ENCODE assay signal across 1 cellular context in the genomic region with DNA sequence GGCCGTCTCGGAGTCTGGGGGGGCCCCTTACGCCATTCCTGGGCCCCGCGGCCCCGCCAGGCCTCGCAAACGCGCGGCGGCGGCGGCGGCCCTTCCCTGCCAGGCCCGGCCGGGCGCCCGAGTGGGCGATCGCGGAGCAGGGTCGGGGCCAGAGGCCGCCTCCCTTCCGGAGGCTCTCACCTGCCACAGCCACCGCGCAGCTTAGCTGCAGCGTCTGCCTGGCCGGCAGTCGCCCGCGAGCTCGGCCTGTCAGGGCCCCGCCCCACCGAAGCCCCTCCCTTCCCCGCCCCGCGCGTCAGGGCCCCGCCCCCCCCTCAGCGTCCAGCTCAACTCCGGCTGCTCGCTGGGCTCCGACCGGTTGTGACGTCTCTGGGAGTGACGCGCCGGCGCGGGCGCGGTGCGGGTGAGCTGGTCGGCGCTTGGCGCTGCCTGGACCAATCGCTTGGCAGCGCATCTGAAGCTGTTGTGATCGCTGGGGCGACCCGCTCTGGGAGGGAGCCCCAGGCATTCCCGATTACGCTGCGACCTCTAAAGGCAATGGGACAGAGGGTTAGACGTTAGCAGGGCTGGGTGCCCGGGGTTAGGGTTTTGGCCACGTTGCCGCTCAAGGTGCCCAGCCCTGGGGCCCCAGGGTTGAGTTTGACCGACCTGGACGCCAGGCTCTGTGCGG.
TF ChIP-seq lines count a peak whose summit lies in the region.

A gene with protein sequence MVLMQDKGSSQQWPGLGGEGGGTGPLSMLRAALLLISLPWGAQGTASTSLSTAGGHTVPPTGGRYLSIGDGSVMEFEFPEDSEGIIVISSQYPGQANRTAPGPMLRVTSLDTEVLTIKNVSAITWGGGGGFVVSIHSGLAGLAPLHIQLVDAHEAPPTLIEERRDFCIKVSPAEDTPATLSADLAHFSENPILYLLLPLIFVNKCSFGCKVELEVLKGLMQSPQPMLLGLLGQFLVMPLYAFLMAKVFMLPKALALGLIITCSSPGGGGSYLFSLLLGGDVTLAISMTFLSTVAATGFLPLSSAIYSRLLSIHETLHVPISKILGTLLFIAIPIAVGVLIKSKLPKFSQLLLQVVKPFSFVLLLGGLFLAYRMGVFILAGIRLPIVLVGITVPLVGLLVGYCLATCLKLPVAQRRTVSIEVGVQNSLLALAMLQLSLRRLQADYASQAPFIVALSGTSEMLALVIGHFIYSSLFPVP (minus strand): TSS at position 216 of the 670 bp plus-strand sequence. CDS start 1,689 bp downstream, outside the sequence.

TF ChIP-seq in HepG2, 621 proteins besides CTCF, POLR2A, EP300 and RAD21 (continued from another document and continues in another):
- TF ChIP-seq RCOR2 (CRISPR knock-in tag; IDR thresholded peaks at IDR 0.05) (no peak), JUN (CRISPR knock-in tag; IDR thresholded peaks at IDR 0.05) (no peak), REPIN1 (CRISPR knock-in tag; IDR thresholded peaks at IDR 0.05; ENCODE audit: borderline replicate concordance, low read depth) (no peak), SAFB2 (CRISPR knock-in tag; IDR thresholded peaks at IDR 0.05; ENCODE audit: borderline replicate concordance, low read depth) (no peak), MAZ (IDR thresholded peaks at IDR 0.05; ENCODE audit: borderline replicate concordance, low read depth, low read length) (no peak), MAZ (CRISPR knock-in tag; IDR thresholded peaks at IDR 0.05; ENCODE audit: low read depth) (peak; percentile 47), GPN1 (CRISPR knock-in tag; IDR thresholded peaks at IDR 0.05; ENCODE audit: borderline replicate concordance) (no peak), ZNF205 (CRISPR knock-in tag; IDR thresholded peaks at IDR 0.05) (no peak), ZNF17 (CRISPR knock-in tag; IDR thresholded peaks at IDR 0.05) (no peak), NCOA1 (CRISPR knock-in tag; IDR thresholded peaks at IDR 0.05) (no peak), CREB1 (IDR thresholded peaks at IDR 0.05) (peak; percentile 80), CREB1 (CRISPR knock-in tag; IDR thresholded peaks at IDR 0.05) (peak; percentile 80), FLYWCH1 (CRISPR knock-in tag; IDR thresholded peaks at IDR 0.05) (no peak), MAF1 (CRISPR knock-in tag; IDR thresholded peaks at IDR 0.05; ENCODE audit: borderline replicate concordance) (no peak), ZNF260 (CRISPR knock-in tag; IDR thresholded peaks at IDR 0.05; ENCODE audit: borderline replicate concordance, low read depth) (no peak), ZSCAN20 (CRISPR knock-in tag; IDR thresholded peaks at IDR 0.05; ENCODE audit: borderline replicate concordance) (no peak), ZBTB7A (CRISPR knock-in tag; IDR thresholded peaks at IDR 0.05) (no peak)
- TF ChIP-seq, protein P1, sequence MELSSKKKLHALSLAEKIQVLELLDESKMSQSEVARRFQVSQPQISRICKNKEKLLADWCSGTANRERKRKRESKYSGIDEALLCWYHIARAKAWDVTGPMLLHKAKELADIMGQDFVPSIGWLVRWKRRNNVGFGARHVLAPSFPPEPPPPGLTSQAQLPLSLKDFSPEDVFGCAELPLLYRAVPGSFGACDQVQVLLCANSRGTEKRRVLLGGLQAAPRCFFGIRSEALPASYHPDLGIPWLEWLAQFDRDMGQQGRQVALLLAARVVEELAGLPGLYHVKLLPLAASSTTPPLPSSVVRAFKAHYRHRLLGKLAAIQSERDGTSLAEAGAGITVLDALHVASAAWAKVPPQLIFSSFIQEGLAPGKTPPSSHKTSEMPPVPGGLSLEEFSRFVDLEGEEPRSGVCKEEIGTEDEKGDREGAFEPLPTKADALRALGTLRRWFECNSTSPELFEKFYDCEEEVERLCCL (CRISPR knock-in tag; IDR thresholded peaks at IDR 0.05; ENCODE audit: borderline replicate concordance), result no peak
- TF ChIP-seq, protein P2, sequence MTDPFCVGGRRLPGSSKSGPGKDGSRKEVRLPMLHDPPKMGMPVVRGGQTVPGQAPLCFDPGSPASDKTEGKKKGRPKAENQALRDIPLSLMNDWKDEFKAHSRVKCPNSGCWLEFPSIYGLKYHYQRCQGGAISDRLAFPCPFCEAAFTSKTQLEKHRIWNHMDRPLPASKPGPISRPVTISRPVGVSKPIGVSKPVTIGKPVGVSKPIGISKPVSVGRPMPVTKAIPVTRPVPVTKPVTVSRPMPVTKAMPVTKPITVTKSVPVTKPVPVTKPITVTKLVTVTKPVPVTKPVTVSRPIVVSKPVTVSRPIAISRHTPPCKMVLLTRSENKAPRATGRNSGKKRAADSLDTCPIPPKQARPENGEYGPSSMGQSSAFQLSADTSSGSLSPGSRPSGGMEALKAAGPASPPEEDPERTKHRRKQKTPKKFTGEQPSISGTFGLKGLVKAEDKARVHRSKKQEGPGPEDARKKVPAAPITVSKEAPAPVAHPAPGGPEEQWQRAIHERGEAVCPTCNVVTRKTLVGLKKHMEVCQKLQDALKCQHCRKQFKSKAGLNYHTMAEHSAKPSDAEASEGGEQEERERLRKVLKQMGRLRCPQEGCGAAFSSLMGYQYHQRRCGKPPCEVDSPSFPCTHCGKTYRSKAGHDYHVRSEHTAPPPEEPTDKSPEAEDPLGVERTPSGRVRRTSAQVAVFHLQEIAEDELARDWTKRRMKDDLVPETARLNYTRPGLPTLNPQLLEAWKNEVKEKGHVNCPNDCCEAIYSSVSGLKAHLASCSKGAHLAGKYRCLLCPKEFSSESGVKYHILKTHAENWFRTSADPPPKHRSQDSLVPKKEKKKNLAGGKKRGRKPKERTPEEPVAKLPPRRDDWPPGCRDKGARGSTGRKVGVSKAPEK (CRISPR knock-in tag; IDR thresholded peaks at IDR 0.05; ENCODE audit: borderline replicate concordance), result no peak
- TF ChIP-seq, protein P3, sequence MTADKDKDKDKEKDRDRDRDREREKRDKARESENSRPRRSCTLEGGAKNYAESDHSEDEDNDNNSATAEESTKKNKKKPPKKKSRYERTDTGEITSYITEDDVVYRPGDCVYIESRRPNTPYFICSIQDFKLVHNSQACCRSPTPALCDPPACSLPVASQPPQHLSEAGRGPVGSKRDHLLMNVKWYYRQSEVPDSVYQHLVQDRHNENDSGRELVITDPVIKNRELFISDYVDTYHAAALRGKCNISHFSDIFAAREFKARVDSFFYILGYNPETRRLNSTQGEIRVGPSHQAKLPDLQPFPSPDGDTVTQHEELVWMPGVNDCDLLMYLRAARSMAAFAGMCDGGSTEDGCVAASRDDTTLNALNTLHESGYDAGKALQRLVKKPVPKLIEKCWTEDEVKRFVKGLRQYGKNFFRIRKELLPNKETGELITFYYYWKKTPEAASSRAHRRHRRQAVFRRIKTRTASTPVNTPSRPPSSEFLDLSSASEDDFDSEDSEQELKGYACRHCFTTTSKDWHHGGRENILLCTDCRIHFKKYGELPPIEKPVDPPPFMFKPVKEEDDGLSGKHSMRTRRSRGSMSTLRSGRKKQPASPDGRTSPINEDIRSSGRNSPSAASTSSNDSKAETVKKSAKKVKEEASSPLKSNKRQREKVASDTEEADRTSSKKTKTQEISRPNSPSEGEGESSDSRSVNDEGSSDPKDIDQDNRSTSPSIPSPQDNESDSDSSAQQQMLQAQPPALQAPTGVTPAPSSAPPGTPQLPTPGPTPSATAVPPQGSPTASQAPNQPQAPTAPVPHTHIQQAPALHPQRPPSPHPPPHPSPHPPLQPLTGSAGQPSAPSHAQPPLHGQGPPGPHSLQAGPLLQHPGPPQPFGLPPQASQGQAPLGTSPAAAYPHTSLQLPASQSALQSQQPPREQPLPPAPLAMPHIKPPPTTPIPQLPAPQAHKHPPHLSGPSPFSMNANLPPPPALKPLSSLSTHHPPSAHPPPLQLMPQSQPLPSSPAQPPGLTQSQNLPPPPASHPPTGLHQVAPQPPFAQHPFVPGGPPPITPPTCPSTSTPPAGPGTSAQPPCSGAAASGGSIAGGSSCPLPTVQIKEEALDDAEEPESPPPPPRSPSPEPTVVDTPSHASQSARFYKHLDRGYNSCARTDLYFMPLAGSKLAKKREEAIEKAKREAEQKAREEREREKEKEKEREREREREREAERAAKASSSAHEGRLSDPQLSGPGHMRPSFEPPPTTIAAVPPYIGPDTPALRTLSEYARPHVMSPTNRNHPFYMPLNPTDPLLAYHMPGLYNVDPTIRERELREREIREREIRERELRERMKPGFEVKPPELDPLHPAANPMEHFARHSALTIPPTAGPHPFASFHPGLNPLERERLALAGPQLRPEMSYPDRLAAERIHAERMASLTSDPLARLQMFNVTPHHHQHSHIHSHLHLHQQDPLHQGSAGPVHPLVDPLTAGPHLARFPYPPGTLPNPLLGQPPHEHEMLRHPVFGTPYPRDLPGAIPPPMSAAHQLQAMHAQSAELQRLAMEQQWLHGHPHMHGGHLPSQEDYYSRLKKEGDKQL (CRISPR knock-in tag; IDR thresholded peaks at IDR 0.05; ENCODE audit: low read depth), result no peak
- TF ChIP-seq, protein P4, sequence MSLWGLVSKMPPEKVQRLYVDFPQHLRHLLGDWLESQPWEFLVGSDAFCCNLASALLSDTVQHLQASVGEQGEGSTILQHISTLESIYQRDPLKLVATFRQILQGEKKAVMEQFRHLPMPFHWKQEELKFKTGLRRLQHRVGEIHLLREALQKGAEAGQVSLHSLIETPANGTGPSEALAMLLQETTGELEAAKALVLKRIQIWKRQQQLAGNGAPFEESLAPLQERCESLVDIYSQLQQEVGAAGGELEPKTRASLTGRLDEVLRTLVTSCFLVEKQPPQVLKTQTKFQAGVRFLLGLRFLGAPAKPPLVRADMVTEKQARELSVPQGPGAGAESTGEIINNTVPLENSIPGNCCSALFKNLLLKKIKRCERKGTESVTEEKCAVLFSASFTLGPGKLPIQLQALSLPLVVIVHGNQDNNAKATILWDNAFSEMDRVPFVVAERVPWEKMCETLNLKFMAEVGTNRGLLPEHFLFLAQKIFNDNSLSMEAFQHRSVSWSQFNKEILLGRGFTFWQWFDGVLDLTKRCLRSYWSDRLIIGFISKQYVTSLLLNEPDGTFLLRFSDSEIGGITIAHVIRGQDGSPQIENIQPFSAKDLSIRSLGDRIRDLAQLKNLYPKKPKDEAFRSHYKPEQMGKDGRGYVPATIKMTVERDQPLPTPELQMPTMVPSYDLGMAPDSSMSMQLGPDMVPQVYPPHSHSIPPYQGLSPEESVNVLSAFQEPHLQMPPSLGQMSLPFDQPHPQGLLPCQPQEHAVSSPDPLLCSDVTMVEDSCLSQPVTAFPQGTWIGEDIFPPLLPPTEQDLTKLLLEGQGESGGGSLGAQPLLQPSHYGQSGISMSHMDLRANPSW (CRISPR knock-in tag; IDR thresholded peaks at IDR 0.05; ENCODE audit: borderline replicate concordance), result no peak
- TF ChIP-seq, protein P5, sequence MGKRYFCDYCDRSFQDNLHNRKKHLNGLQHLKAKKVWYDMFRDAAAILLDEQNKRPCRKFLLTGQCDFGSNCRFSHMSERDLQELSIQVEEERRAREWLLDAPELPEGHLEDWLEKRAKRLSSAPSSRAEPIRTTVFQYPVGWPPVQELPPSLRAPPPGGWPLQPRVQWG (CRISPR knock-in tag; IDR thresholded peaks at IDR 0.05; ENCODE audit: borderline replicate concordance, low read depth), result no peak
- TF ChIP-seq, protein P6, sequence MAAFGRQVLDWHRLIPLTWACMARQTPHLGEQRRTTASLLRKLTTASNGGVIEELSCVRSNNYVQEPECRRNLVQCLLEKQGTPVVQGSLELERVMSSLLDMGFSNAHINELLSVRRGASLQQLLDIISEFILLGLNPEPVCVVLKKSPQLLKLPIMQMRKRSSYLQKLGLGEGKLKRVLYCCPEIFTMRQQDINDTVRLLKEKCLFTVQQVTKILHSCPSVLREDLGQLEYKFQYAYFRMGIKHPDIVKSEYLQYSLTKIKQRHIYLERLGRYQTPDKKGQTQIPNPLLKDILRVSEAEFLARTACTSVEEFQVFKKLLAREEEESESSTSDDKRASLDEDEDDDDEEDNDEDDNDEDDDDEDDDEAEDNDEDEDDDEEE (CRISPR knock-in tag; IDR thresholded peaks at IDR 0.05), result no peak
- TF ChIP-seq, protein P7, sequence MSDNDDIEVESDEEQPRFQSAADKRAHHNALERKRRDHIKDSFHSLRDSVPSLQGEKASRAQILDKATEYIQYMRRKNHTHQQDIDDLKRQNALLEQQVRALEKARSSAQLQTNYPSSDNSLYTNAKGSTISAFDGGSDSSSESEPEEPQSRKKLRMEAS (IDR thresholded peaks at IDR 0.05), result no peak
- TF ChIP-seq, protein P8, sequence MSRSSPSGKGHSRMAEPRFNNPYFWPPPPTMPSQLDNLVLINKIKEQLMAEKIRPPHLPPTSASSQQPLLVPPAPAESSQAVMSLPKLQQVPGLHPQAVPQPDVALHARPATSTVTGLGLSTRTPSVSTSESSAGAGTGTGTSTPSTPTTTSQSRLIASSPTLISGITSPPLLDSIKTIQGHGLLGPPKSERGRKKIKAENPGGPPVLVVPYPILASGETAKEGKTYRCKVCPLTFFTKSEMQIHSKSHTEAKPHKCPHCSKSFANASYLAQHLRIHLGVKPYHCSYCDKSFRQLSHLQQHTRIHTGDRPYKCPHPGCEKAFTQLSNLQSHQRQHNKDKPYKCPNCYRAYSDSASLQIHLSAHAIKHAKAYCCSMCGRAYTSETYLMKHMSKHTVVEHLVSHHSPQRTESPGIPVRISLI (CRISPR knock-in tag; IDR thresholded peaks at IDR 0.05; ENCODE audit: borderline replicate concordance), result no peak
